ENCODE assay signal across 12 cellular contexts in genomic region chr11:99098751-99099150, GRCh38.
A peak's percentile ranks its signal among the peaks of the same experiment; 100 is the strongest.
DNase-seq lines count a peak whose midpoint lies in the region; ATAC-seq lines count a peak whose summit lies in the region.
"Had no signal": no experiment of that assay in that cellular context is flagged by ENCODE, and none has a peak within 500 bp of the region (broad histone marks: within the 10 kb centered on the region; RNA-seq: fewer than 3 reads in every experiment).

No MANE protein-coding gene starts in this region.

- no peaks in the 10 kb centered on the region for H3K27me3 Mint-ChIP-seq in stimulated activated memory B cell treated with anti-CD40 and anti-IgM and Interleukin-4, amounts not matched to agents 10 μg/mL and 1 μg/mL and 100 μg/mL, for 72 hours

- ATAC-seq in GM19452 (IDR thresholded peaks at IDR 0.05; ENCODE audit: unreplicated experiment) (peak; percentile 82), HG02943 (IDR thresholded peaks at IDR 0.05; ENCODE audit: low read depth, unreplicated experiment) (peak; percentile 89), Right ventricle myocardium inferior (no peak)
- ATAC-seq in stimulated activated memory B cell treated with anti-CD40 and anti-IgM and Interleukin-4, amounts not matched to agents 10 μg/mL and 1 μg/mL and 100 μg/mL, for 72 hours = no peak

- intact Hi-C loops in Right ventricle myocardium inferior (cut with DNase I) = no loop called here

- H3K27ac Mint-ChIP-seq in stimulated activated memory B cell treated with anti-CD40 and anti-IgM and Interleukin-4, amounts not matched to agents 10 μg/mL and 1 μg/mL and 100 μg/mL, for 72 hours = no peak overlapping the region

- H3K36me3 Mint-ChIP-seq in stimulated activated memory B cell treated with anti-CD40 and anti-IgM and Interleukin-4, amounts not matched to agents 10 μg/mL and 1 μg/mL and 100 μg/mL, for 72 hours = no peaks in the 10 kb centered on the region

- peaks cover 13% of the 10 kb centered on the region for H3K9me3 Mint-ChIP-seq in stimulated activated memory B cell treated with anti-CD40 and anti-IgM and Interleukin-4, amounts not matched to agents 10 μg/mL and 1 μg/mL and 100 μg/mL, for 72 hours

- no peaks in the 10 kb centered on the region for H3K4me1 Mint-ChIP-seq in stimulated activated memory B cell treated with anti-CD40 and anti-IgM and Interleukin-4, amounts not matched to agents 10 μg/mL and 1 μg/mL and 100 μg/mL, for 72 hours

- DNase-seq in DMS 273 treated with DMSO at 0.1 percent for 48 hours (lab: John Stamatoyannopoulos, UW) (peak; percentile 83), NAMALWA (ENCODE audit: low spot score) (peak; percentile 3), T-helper 2 cell (no peak), Right ventricle myocardium inferior (ENCODE audit: missing footprints) (no peak)
- DNase-seq in stimulated activated CD4-positive, alpha-beta T cell treated with anti-CD3 and anti-CD28 coated beads, Interleukin-2, amount 100 ng/mL, for 24 hours = no peak
- DNase-seq: activated CD8-positive, alpha-beta memory T cell treated with anti-CD3 and anti-CD28 coated beads for 24 hours; anterior cingulate cortex; NCI-H2029 treated with DMSO at 0.1 percent for 48 hours; stimulated activated CD4-positive, alpha-beta T cell treated with anti-CD3 and anti-CD28 coated beads, Interleukin-4, amount 100 ng/mL, for 4 hours had no signal

- H3K4me3 Mint-ChIP-seq in stimulated activated memory B cell treated with anti-CD40 and anti-IgM and Interleukin-4, amounts not matched to agents 10 μg/mL and 1 μg/mL and 100 μg/mL, for 72 hours = no peak overlapping the region

Comparison
In these comparisons a context has a peak if more than half of its experiments do, and no peak if none do; other contexts are left out.
1. DNase-seq: peak in DMS 273 treated with DMSO at 0.1 percent for 48 hours (single experiment) and NAMALWA (single experiment); none in stimulated activated CD4-positive, alpha-beta T cell treated with anti-CD3 and anti-CD28 coated beads, Interleukin-2, amount 100 ng/mL, for 24 hours (0 of 2), T-helper 2 cell (0 of 5) and Right ventricle myocardium inferior (single experiment).
2. ATAC-seq: peak in GM19452 (single experiment) and HG02943 (single experiment); none in stimulated activated memory B cell treated with anti-CD40 and anti-IgM and Interleukin-4, amounts not matched to agents 10 μg/mL and 1 μg/mL and 100 μg/mL, for 72 hours (single experiment) and Right ventricle myocardium inferior (single experiment).